9 cellular contexts compared by ENCODE assay signal in the genomic region with DNA sequence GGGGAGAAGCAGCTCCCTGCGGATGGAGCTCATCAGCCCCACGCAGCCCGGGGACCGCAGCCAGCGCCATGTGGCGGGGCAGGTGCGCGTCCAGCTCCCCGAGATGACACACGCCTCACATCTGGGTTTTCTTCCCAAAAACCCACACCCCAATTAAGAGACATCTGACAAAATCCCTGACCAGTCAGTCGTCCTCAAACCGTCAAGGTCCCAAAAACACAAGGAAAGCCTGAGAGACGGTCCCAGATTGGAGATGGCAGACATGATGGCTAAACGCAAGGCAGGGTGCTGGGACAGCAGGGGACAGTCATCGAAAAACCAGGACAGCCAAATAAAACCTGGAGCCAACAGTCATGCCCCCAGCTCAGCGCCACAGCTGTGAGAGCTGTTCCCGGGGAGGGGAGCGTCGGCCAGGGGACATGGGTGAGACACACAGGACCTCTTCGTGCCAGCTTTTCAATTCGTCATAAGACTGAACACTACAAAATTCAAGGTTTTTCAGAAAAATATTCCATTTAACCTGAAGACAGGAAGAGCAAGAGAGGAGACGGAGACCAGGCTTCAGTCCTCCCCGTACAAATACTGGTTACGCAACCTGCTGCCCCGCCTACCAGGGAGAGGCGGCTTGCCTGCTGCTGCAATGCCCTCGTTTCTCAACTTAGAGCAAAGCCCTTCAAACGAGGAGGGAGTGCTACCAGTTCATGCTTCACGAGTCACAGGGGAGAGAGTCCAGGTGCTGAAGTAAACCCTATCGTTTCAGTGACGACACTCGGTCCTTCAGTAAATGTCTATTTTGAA. TPM values are rescaled to one million over a fixed set of nuclear protein-coding genes. Genes with fewer than 3 reads are reported as not detected.
DNase-seq lines count a peak whose midpoint lies in the region; ATAC-seq and TF ChIP-seq lines count a peak whose summit lies in the region.
"Had no signal": no experiment of that assay in that cellular context is flagged by ENCODE, and none has a peak within 500 bp of the region (broad histone marks: within the 10 kb centered on the region; RNA-seq: fewer than 3 reads in every experiment).

No MANE protein-coding gene starts in this region.

- peaks cover 44% of the 10 kb centered on the region for H3K36me3 Mint-ChIP-seq in activated T-cell treated with anti-CD3 and anti-CD28 coated beads, Interleukin-2, amount 50 U/mL, for 24 hours (ENCODE audit: low read depth)

- peaks cover 24% of the 10 kb centered on the region for H3K4me1 ChIP-seq in mammary epithelial cell (ENCODE audit: insufficient read depth, low read length)

- in situ Hi-C loops in mammary epithelial cell (cut with MboI; ENCODE audit: low sequenced_read_pairs in 2 of 2), result no loop called here

- BruUV-seq in mammary epithelial cell (replicated peaks; lab: Mats Ljungman, UMichigan), result no TSS peak

- H3K4me1 Mint-ChIP-seq in activated T-cell treated with anti-CD3 and anti-CD28 coated beads, Interleukin-2, amount 50 U/mL, for 24 hours (ENCODE audit: low read depth), result peaks cover 27% of the 10 kb centered on the region

- H3K36me3 ChIP-seq in mammary epithelial cell (ENCODE audit: insufficient read depth, low read length) (peaks cover 2% of the 10 kb centered on the region), kidney epithelial cell (ENCODE audit: control insufficient read depth, insufficient read depth, low read length) (peaks cover 2% of the 10 kb centered on the region)

- peaks cover 7% of the 10 kb centered on the region for H4K20me1 ChIP-seq in mammary epithelial cell (ENCODE audit: insufficient read depth, low read length)

- intact Hi-C loops in mammary epithelial cell (cut with micrococcal nuclease), result loop anchor here (2.0 to 10.0 kb wide), 2 partner anchors 90 to 146 kb away; a partner anchor contains a TSS

- peaks cover 87% of the 10 kb centered on the region for H3K79me2 ChIP-seq in mammary epithelial cell (ENCODE audit: insufficient read depth, low read length)

- peak; percentile 12 for DNase-seq in activated T-cell treated with anti-CD3 and anti-CD28 coated beads, Interleukin-2, amount 50 U/mL, for 24 hours
- DNase-seq in activated T-cell treated with anti-CD3 and anti-CD28 coated beads, Interleukin-2, amount 50 U/mL, for 48 hours, result no peak
- DNase-seq in mammary epithelial cell (peak; percentile 80), kidney epithelial cell (ENCODE audit: low read depth) (peak; percentile 61), superior temporal gyrus (ENCODE audit: extremely low spot score) (peak; percentile 78)

- H3K4me3 ChIP-seq in mammary epithelial cell (replicated peaks in 1 of 3; ENCODE audit: insufficient read depth in 1 of 3, low read depth in 2 of 3, low read length in 3 of 3) (no peak overlapping the region), kidney epithelial cell (ENCODE audit: low read depth, low read length) (no peak overlapping the region)

- H3K27ac ChIP-seq in mammary epithelial cell (ENCODE audit: insufficient read depth, low read depth, low read length), result no peak overlapping the region

- dilution Hi-C loops in mammary epithelial cell (cut with HindIII; ENCODE audit: low sequenced_read_pairs), result no loop called here

- TF ChIP-seq CTCF in mammary epithelial cell (conservative IDR thresholded peaks at IDR 0.05 in 1 of 2, IDR thresholded peaks at IDR 0.05 in 1 of 2; ENCODE audit: extremely low read depth in 1 of 2, insufficient read depth in 1 of 2, low read depth in 1 of 2, low read length in 2 of 2) (no peak), kidney epithelial cell (IDR thresholded peaks at IDR 0.05; ENCODE audit: insufficient read depth, low read length, poor library complexity, severe bottlenecking) (no peak)

- no peaks in the 10 kb centered on the region for H3K27me3 ChIP-seq in mammary epithelial cell (ENCODE audit: insufficient read depth, low read length)
- no peaks in the 10 kb centered on the region for H3K27me3 ChIP-seq in kidney epithelial cell (ENCODE audit: control insufficient read depth, insufficient read depth, low read length)

- H3K4me2 ChIP-seq in mammary epithelial cell (ENCODE audit: insufficient read depth, low read depth, low read length), result peak overlapping the region; percentile 54

- CTCF ChIA-PET in mammary epithelial cell (lab: Charles Lee; ENCODE audit: low non-redundant PET), result interaction anchor here (0.6 kb wide), 1 partner anchor 276 kb away, joined by 3 read pairs; no protein-coding TSS in a partner anchor

- H3K9me3 ChIP-seq in mammary epithelial cell (replicated peaks; ENCODE audit: insufficient read depth, low read length), result no peaks in the 10 kb centered on the region

- H3K9me3 Mint-ChIP-seq in activated T-cell treated with anti-CD3 and anti-CD28 coated beads, Interleukin-2, amount 50 U/mL, for 24 hours, result no peaks in the 10 kb centered on the region

- ATAC-seq in HG03175 (IDR thresholded peaks at IDR 0.05; ENCODE audit: unreplicated experiment) (no peak), HG02884 (IDR thresholded peaks at IDR 0.05; ENCODE audit: unreplicated experiment) (no peak), GM18861 (IDR thresholded peaks at IDR 0.05; ENCODE audit: unreplicated experiment) (no peak)
- ATAC-seq: Panc1 had no signal

- no peak overlapping the region for H2AFZ ChIP-seq in mammary epithelial cell (ENCODE audit: low read depth, low read length)

- H3K27me3 Mint-ChIP-seq in activated T-cell treated with anti-CD3 and anti-CD28 coated beads, Interleukin-2, amount 50 U/mL, for 24 hours, result no peaks in the 10 kb centered on the region

- WGBS in mammary epithelial cell (ENCODE audit: low coverage, missing lambda C conversion rate), result 52% methylated on average over 32 of the region's 32 CpGs

- no peak overlapping the region for H3K4me3 Mint-ChIP-seq in activated T-cell treated with anti-CD3 and anti-CD28 coated beads, Interleukin-2, amount 50 U/mL, for 24 hours

- H3K27ac Mint-ChIP-seq in activated T-cell treated with anti-CD3 and anti-CD28 coated beads, Interleukin-2, amount 50 U/mL, for 24 hours, result no peak overlapping the region

- H3K9ac ChIP-seq in mammary epithelial cell (ENCODE audit: insufficient read depth, low read length), result no peak overlapping the region

RNA-seq across cellular contexts. Expression of a gene that starts 10.5 kb away (rescaled TPM):
- total RNA-seq in mammary epithelial cell, result 10 to 100 TPM; 49.3 to 78.4 TPM
- 74.8 TPM for polyA plus RNA-seq in mammary epithelial cell
- polyA minus RNA-seq in mammary epithelial cell, result 36.3 TPM
- 55.3 and 68.0 TPM in 2 replicates for total RNA-seq in kidney epithelial cell

Comparison
In these comparisons a context has a peak if more than half of its experiments do, and no peak if none do; other contexts are left out.
1. DNase-seq: peak in activated T-cell treated with anti-CD3 and anti-CD28 coated beads, Interleukin-2, amount 50 U/mL, for 24 hours (single experiment), mammary epithelial cell (single experiment), kidney epithelial cell (single experiment) and superior temporal gyrus (single experiment); none in activated T-cell treated with anti-CD3 and anti-CD28 coated beads, Interleukin-2, amount 50 U/mL, for 48 hours (0 of 2).